ENCODE assay signal across 29 cellular contexts in genomic region chr22:19199479-19199878, GRCh38. TPM values are rescaled to one million over a fixed set of nuclear protein-coding genes. Genes with fewer than 3 reads are reported as not detected.
"Had no signal": no experiment of that assay in that cellular context is flagged by ENCODE, and none has a peak within 500 bp of the region (broad histone marks: within the 10 kb centered on the region; RNA-seq: fewer than 3 reads in every experiment).

No MANE protein-coding gene starts in this region.

- H3K9me3 ChIP-seq: left ventricle myocardium inferior, neutrophil, ovary, prostate gland, spleen, suprapubic skin, thoracic aorta, tibial artery, upper lobe of right lung had no signal

- DNase-seq: hippocampal formation; left ventricle myocardium inferior; mesendoderm; naive B cell; natural killer cell; nephron progenitor cell; occipital lobe; ovary; retina; right cardiac atrium; small intestine; spleen; stimulated activated CD4-positive, alpha-beta T cell treated with anti-CD3 and anti-CD28 coated beads, Interleukin-4, amount 100 ng/mL, for 24 hours; stimulated activated naive CD4-positive, alpha-beta T cell; tibial artery; trophoblast cell; upper lobe of right lung had no signal

- FAIRE-seq: small intestine, urothelium cell line had no signal

- H3K9ac ChIP-seq: neural progenitor cell had no signal

- H3K4me1 ChIP-seq: left ventricle myocardium inferior, neural progenitor cell, prostate gland, suprapubic skin, tibial artery, upper lobe of right lung had no signal

- H3K36me3 ChIP-seq: neural progenitor cell, ovary, prostate gland, thoracic aorta, upper lobe of right lung had no signal

- H3K27me3 ChIP-seq: neural progenitor cell, neutrophil, ovary, spleen, suprapubic skin, tibial artery, upper lobe of right lung had no signal

- H2AFZ ChIP-seq: neural progenitor cell had no signal

- H3K27ac ChIP-seq: left ventricle myocardium inferior, neural progenitor cell, neutrophil, ovary, prostate gland, spleen, suprapubic skin, thoracic aorta, tibial artery, upper lobe of right lung had no signal

- H3K4me3 ChIP-seq: left ventricle myocardium inferior, lung, neural progenitor cell, ovary, prostate gland, spleen, suprapubic skin, thoracic aorta, tibial artery, upper lobe of right lung had no signal

- H3K4me2 ChIP-seq: neural progenitor cell had no signal

RNA-seq across cellular contexts. Expression of gene GSC2, which starts 49.4 kb away (rescaled TPM):
- total RNA-seq: kidney epithelial cell, left ventricle myocardium inferior, lung, mesothelial cell of epicardium, mononuclear cell, natural killer cell, occipital lobe, ovary, right cardiac atrium, sciatic nerve, spleen, subcutaneous adipose tissue, suprapubic skin, thoracic aorta, upper lobe of right lung had no signal
- polyA plus RNA-seq: lung, ovary, right cardiac atrium, small intestine, spleen had no signal
